In the genomic region with DNA sequence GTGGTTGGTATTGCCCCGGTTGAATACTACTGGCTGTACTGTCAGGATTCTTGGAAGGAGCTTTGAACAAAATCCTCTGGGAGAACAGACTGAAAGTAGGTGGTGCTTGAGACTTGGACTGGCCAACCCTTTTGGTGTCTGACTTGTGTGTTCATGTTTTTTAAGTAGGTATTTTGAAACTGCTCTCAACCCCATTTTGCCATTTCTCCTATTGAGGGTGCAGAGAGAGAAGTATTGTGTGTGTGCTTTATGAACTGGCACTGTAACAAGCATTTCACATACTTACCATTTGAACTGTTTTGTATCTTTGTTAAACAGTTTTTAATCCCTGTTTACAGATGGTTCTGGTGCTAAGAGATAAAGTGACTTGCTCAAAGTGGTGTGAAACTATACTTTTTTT, we compare ENCODE assay signal across 10 cellular contexts. TPM values are rescaled to one million over a fixed set of nuclear protein-coding genes. Genes with fewer than 3 reads are reported as not detected.
DNase-seq lines count a peak whose midpoint lies in the region; ATAC-seq and TF ChIP-seq lines count a peak whose summit lies in the region.
"Had no signal": no experiment of that assay in that cellular context is flagged by ENCODE, and none has a peak within 500 bp of the region (broad histone marks: within the 10 kb centered on the region; RNA-seq: fewer than 3 reads in every experiment).

No MANE protein-coding gene starts in this region.

- peaks cover 98% of the 10 kb centered on the region for H3K79me2 ChIP-seq in Karpas-422 (ENCODE audit: low read length)

- H3K9me2 ChIP-seq in Karpas-422 (replicated peaks; ENCODE audit: insufficient read depth, low read length) = no peaks in the 10 kb centered on the region

- H3K36me3 Mint-ChIP-seq in CD4-positive, alpha-beta T cell (ENCODE audit: low read depth) = peaks cover 77% of the 10 kb centered on the region
- H3K36me3 Mint-ChIP-seq in activated T-helper 17 cell treated with anti-CD3 and anti-CD28 coated beads, Interleukin-2, amount 50 U/mL, for 72 hours (ENCODE audit: low read depth) = peaks cover 96% of the 10 kb centered on the region

- intact Hi-C loops in CD4-positive, alpha-beta T cell (cut with DNase I, micrococcal nuclease) = no loop called here
- intact Hi-C loops in left lung (cut with DNase I) = no loop called here

- H3K4me1 Mint-ChIP-seq in CD4-positive, alpha-beta T cell (ENCODE audit: low read depth) = peaks cover 89% of the 10 kb centered on the region
- peaks cover 74% of the 10 kb centered on the region for H3K4me1 Mint-ChIP-seq in activated T-helper 17 cell treated with anti-CD3 and anti-CD28 coated beads, Interleukin-2, amount 50 U/mL, for 72 hours

- CTCF ChIA-PET in CD4-positive, alpha-beta T cell (lab: Charles Lee) = interaction anchor here (1.3 kb wide), 1 partner anchor 11 kb away, joined by 3 read pairs; no protein-coding TSS in a partner anchor
- CTCF ChIA-PET in HEK293T (lab: Yijun Ruan, JAX) = interaction anchor here (0.7 kb wide), 1 partner anchor 65 kb away, joined by 4 read pairs; no protein-coding TSS in a partner anchor

- POLR2A ChIA-PET in CD4-positive, alpha-beta T cell (lab: Charles Lee) = no interaction called here
- POLR2A ChIA-PET in HEK293T (lab: Yijun Ruan, JAX) = interaction anchor here (1.5 to 2.2 kb wide), 2 partner anchors 20 to 24 kb away, joined by 5 to 11 read pairs; no protein-coding TSS in a partner anchor

- H3K9ac ChIP-seq in Karpas-422 (ENCODE audit: low read length) = no peak overlapping the region

- no peak overlapping the region for H3K4me3 Mint-ChIP-seq in CD4-positive, alpha-beta T cell
- peak overlapping the region; percentile 25 for H3K4me3 Mint-ChIP-seq in activated T-helper 17 cell treated with anti-CD3 and anti-CD28 coated beads, Interleukin-2, amount 50 U/mL, for 72 hours

- H3K4me1 ChIP-seq in left lung (peaks cover 47 to 99% of the 10 kb centered on the region in 2 donors), Karpas-422 (ENCODE audit: low read length) (peaks cover 17% of the 10 kb centered on the region)

- peaks cover 39% of the 10 kb centered on the region for H4K20me1 ChIP-seq in Karpas-422 (ENCODE audit: insufficient read depth, low read depth, low read length)

- no peak for ATAC-seq in CD4-positive, alpha-beta T cell (ENCODE audit: poor library complexity)
- ATAC-seq in activated T-helper 17 cell treated with anti-CD3 and anti-CD28 coated beads, Interleukin-2, amount 50 U/mL, for 72 hours (replicated peaks) = no peak
- ATAC-seq in left lung (peak; percentile 79), HG03135 (IDR thresholded peaks at IDR 0.05; ENCODE audit: unreplicated experiment) (no peak), GM21723 (IDR thresholded peaks at IDR 0.05; ENCODE audit: unreplicated experiment) (no peak)

- H3K4me2 ChIP-seq in Karpas-422 (ENCODE audit: low read depth, low read length, poor library complexity, severe bottlenecking) = no peak overlapping the region

- peak overlapping the region; percentile 61 for H3K27ac Mint-ChIP-seq in CD4-positive, alpha-beta T cell
- peak overlapping the region; percentile 56 for H3K27ac Mint-ChIP-seq in activated T-helper 17 cell treated with anti-CD3 and anti-CD28 coated beads, Interleukin-2, amount 50 U/mL, for 72 hours

- no peak for TF ChIP-seq CTCF in 22Rv1 (IDR thresholded peaks at IDR 0.05)
- no peak for TF ChIP-seq CTCF in CD4-positive, alpha-beta T cell (IDR thresholded peaks at IDR 0.05)
- no peak for TF ChIP-seq CTCF in left lung (IDR thresholded peaks at IDR 0.05)

- no peak overlapping the region for H3K4me3 ChIP-seq in left lung
- no peak overlapping the region for H3K4me3 ChIP-seq in Karpas-422 (ENCODE audit: low read length)

- H3K9me3 ChIP-seq in CD4-positive, alpha-beta T cell (ENCODE audit: control insufficient read depth, low read length) = no peaks in the 10 kb centered on the region
- H3K9me3 ChIP-seq in left lung = no peaks in the 10 kb centered on the region
- no peaks in the 10 kb centered on the region for H3K9me3 ChIP-seq in Karpas-422 (ENCODE audit: low read length)

- H3K27me3 Mint-ChIP-seq in CD4-positive, alpha-beta T cell = no peaks in the 10 kb centered on the region
- no peaks in the 10 kb centered on the region for H3K27me3 Mint-ChIP-seq in activated T-helper 17 cell treated with anti-CD3 and anti-CD28 coated beads, Interleukin-2, amount 50 U/mL, for 72 hours

- no peaks in the 10 kb centered on the region for H3K27me3 ChIP-seq in CD4-positive, alpha-beta T cell (ENCODE audit: control insufficient read depth, insufficient read depth, low read length)
- H3K27me3 ChIP-seq in left lung = no peaks in the 10 kb centered on the region
- no peaks in the 10 kb centered on the region for H3K27me3 ChIP-seq in Karpas-422 (ENCODE audit: low read length)

- H3K9me3 Mint-ChIP-seq in CD4-positive, alpha-beta T cell = no peaks in the 10 kb centered on the region
- no peaks in the 10 kb centered on the region for H3K9me3 Mint-ChIP-seq in activated T-helper 17 cell treated with anti-CD3 and anti-CD28 coated beads, Interleukin-2, amount 50 U/mL, for 72 hours

- H3K27ac ChIP-seq in 22Rv1 = peak overlapping the region; percentile 100
- H3K27ac ChIP-seq in CD4-positive, alpha-beta T cell (ENCODE audit: low read depth, low read length) = no peak overlapping the region
- H3K27ac ChIP-seq in left lung = peak overlapping the region in 1 of 2 donors; percentile 55
- H3K27ac ChIP-seq in Karpas-422 (ENCODE audit: low read length) = no peak overlapping the region

- H3K36me3 ChIP-seq in left lung (no peaks in the 10 kb centered on the region), Karpas-422 (ENCODE audit: insufficient read depth, low read length) (peaks cover 11% of the 10 kb centered on the region; the same call in 1 of the 2 replicates)

- no peak overlapping the region for H2AFZ ChIP-seq in Karpas-422 (ENCODE audit: low read length)

- no peak for DNase-seq in CD4-positive, alpha-beta T cell
- DNase-seq in left lung (no peak), Karpas-422 (no peak), HEK293T (ENCODE audit: extremely low spot score) (no peak)
- DNase-seq: activated CD4-positive, CD25-positive, alpha-beta regulatory T cell; NCI-H1694 had no signal

TF ChIP-seq in HEK293T, 16 proteins besides CTCF, POLR2A, EP300 and RAD21:
- TF ChIP-seq FOXA1 (IDR thresholded peaks at IDR 0.05) = no peak
- no peak for TF ChIP-seq TARDBP (IDR thresholded peaks at IDR 0.05)
- no peak for TF ChIP-seq FOXK2 (IDR thresholded peaks at IDR 0.05)
- no peak for TF ChIP-seq CTBP1 (IDR thresholded peaks at IDR 0.05; ENCODE audit: borderline replicate concordance)
- no peak for TF ChIP-seq ELF4 (IDR thresholded peaks at IDR 0.05)
- no peak for TF ChIP-seq FOXM1 (IDR thresholded peaks at IDR 0.05; ENCODE audit: borderline replicate concordance)
- TF ChIP-seq ARNT (IDR thresholded peaks at IDR 0.05) = no peak
- no peak for TF ChIP-seq L3MBTL2 (conservative IDR thresholded peaks at IDR 0.05)
- no peak for TF ChIP-seq ZNF384 (IDR thresholded peaks at IDR 0.05)
- no peak for TF ChIP-seq PKNOX1 (IDR thresholded peaks at IDR 0.05)
- no peak for TF ChIP-seq SP1 (IDR thresholded peaks at IDR 0.05)
- TF ChIP-seq LEF1 (IDR thresholded peaks at IDR 0.05; ENCODE audit: borderline replicate concordance) = no peak
- TF ChIP-seq NFRKB (IDR thresholded peaks at IDR 0.05) = no peak
- no peak for TF ChIP-seq HDGF (IDR thresholded peaks at IDR 0.05; ENCODE audit: borderline replicate concordance)
- no peak for TF ChIP-seq BHLHE40 (IDR thresholded peaks at IDR 0.05; ENCODE audit: borderline replicate concordance)

RNA-seq across cellular contexts. Expression of gene ARID1A, which starts 21.3 kb away (rescaled TPM):
- total RNA-seq in CD4-positive, alpha-beta T cell = 100 to 1,000 TPM; 102 to 103 TPM
- 10 to 100 TPM; 72.5 to 83.4 TPM for total RNA-seq in activated T-helper 17 cell treated with anti-CD3 and anti-CD28 coated beads, Interleukin-2, amount 50 U/mL, for 72 hours
- 10 to 100 TPM; 65.5 to 71.4 TPM for total RNA-seq in left lung
- 55.8 and 73.1 TPM in 2 replicates for total RNA-seq in Karpas-422 (2014; rRNA removed; shearing (Covaris generic); ENCODE audit: low replicate concordance)
